Comparison of ENCODE assay signal across 17 cellular contexts in the genomic region with DNA sequence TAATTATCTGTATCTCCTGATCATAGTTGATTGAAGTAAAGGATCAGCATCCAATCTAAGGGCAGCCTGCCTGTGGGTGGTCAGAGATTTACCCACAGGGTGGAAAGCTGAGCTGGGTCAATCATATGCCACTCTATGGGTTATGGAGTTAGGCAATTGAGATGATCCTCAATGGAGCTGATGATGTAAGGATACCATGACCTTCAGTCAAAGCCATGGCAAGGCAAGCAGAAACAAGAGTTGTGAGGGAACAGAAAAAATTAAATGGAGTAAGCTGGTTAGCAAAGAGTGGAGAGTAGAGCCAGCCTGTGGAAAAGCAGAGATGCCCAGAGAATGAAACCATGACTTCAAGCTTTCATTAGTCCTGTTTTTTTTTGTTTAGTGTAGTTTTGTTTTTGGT. TPM values are rescaled to one million over a fixed set of nuclear protein-coding genes. Genes with fewer than 3 reads are reported as not detected.
DNase-seq lines count a peak whose midpoint lies in the region; ATAC-seq, FAIRE-seq and TF ChIP-seq lines count a peak whose summit lies in the region.
"Had no signal": no experiment of that assay in that cellular context is flagged by ENCODE, and none has a peak within 500 bp of the region (broad histone marks: within the 10 kb centered on the region; RNA-seq: fewer than 3 reads in every experiment).

No MANE protein-coding gene starts in this region.

- H3K27ac Mint-ChIP-seq in activated CD4-positive, alpha-beta memory T cell treated with anti-CD3 and anti-CD28 coated beads for 36 hours, result no peak overlapping the region
- H3K27ac Mint-ChIP-seq: CD4-positive, CD25-positive, alpha-beta regulatory T cell had no signal

- H3K4me2 ChIP-seq in BLaER1 treated with 17β-estradiol and CSF1 and Interleukin-3, amounts not matched to agents 10 nM and 100 nM, result peak overlapping the region; percentile 50 to 81 (median 64)
- H3K4me2 ChIP-seq in Loucy (ENCODE audit: low read depth, low read length, poor library complexity, severe bottlenecking) (peak overlapping the region; percentile 56), HepG2 (ENCODE audit: low read depth, low read length) (no peak overlapping the region)

- H3K36me3 ChIP-seq in BLaER1 treated with 17β-estradiol and CSF1 and Interleukin-3, amounts not matched to agents 10 nM and 100 nM, result peaks cover 0 to 18% (median 9%) of the 10 kb centered on the region in 11 experiments; a peak in 7 of 22 replicates
- H3K36me3 ChIP-seq in Loucy (ENCODE audit: insufficient read depth, low read length) (no peaks in the 10 kb centered on the region), HepG2 (replicated peaks in 1 of 2; ENCODE audit: control insufficient read depth in 1 of 2, insufficient read depth in 2 of 2, low read length in 2 of 2) (no peaks in the 10 kb centered on the region)
- H3K36me3 ChIP-seq: HAP-1, SJCRH30 had no signal

- H3K4me1 ChIP-seq in BLaER1 treated with 17β-estradiol and CSF1 and Interleukin-3, amounts not matched to agents 10 nM and 100 nM, result peaks cover 35 to 40% (median 38%) of the 10 kb centered on the region in 10 experiments
- H3K4me1 ChIP-seq in Loucy (ENCODE audit: insufficient read depth, low read length, poor library complexity, severe bottlenecking), result peaks cover 24% of the 10 kb centered on the region
- H3K4me1 ChIP-seq in HepG2 (ENCODE audit: insufficient read depth, low read length), result no peaks in the 10 kb centered on the region
- H3K4me1 ChIP-seq: Caco-2, HAP-1, SJCRH30 had no signal

- H3K79me2 ChIP-seq in Loucy (ENCODE audit: insufficient read depth, low read length) (no peaks in the 10 kb centered on the region), HepG2 (ENCODE audit: insufficient read depth, low read length) (no peaks in the 10 kb centered on the region)

- H2AFZ ChIP-seq in Loucy (ENCODE audit: low read length), result no peak overlapping the region
- H2AFZ ChIP-seq in HepG2 (ENCODE audit: low read length), result no peak overlapping the region

- no peak overlapping the region for H3K4me3 ChIP-seq in BLaER1 treated with 17β-estradiol and CSF1 and Interleukin-3, amounts not matched to agents 10 nM and 100 nM
- no peak overlapping the region for H3K4me3 ChIP-seq in Loucy (ENCODE audit: low read length, poor library complexity, severe bottlenecking)
- H3K4me3 ChIP-seq in epithelial cell of esophagus (ENCODE audit: low read length), result no peak overlapping the region
- H3K4me3 ChIP-seq in HepG2 (replicated peaks in 1 of 3; ENCODE audit: insufficient read depth in 1 of 3, low read depth in 2 of 3, low read length in 3 of 3), result no peak overlapping the region
- H3K4me3 ChIP-seq: HAP-1, SJCRH30 had no signal

- in situ Hi-C loops in HepG2 (cut with HindIII; ENCODE audit: extremely low pct_ligation_motif_present, low pct_unique_long_range_greater_than_20kb), result no loop called here

- no peaks in the 10 kb centered on the region for H4K20me1 ChIP-seq in BLaER1 treated with 17β-estradiol and CSF1 and Interleukin-3, amounts not matched to agents 10 nM and 100 nM
- no peaks in the 10 kb centered on the region for H4K20me1 ChIP-seq in Loucy (ENCODE audit: insufficient read depth, low read length, poor library complexity, severe bottlenecking)
- H4K20me1 ChIP-seq in HepG2 (ENCODE audit: insufficient read depth, low read length), result no peaks in the 10 kb centered on the region

- 0 out of 2 replicates have a peak, but pooled peaks cover 10% of the 10 kb centered on the region for H3F3A ChIP-seq in Loucy (ENCODE audit: low read depth)

- peaks cover 18% of the 10 kb centered on the region for H3K9me3 Mint-ChIP-seq in activated CD4-positive, alpha-beta memory T cell treated with anti-CD3 and anti-CD28 coated beads for 36 hours

- TF ChIP-seq POLR2A in HepG2 (IDR thresholded peaks at IDR 0.05; ENCODE audit: insufficient read depth in 1 of 2, low read depth in 2 of 2, low read length in 2 of 2), result no peak

- peaks cover 24% of the 10 kb centered on the region for H3K4me1 Mint-ChIP-seq in activated CD4-positive, alpha-beta memory T cell treated with anti-CD3 and anti-CD28 coated beads for 36 hours (ENCODE audit: low read depth)

- TF ChIP-seq EP300 in HepG2 (IDR thresholded peaks at IDR 0.05; ENCODE audit: low read depth in 2 of 2, low read length in 2 of 2) (no peak), HepG2 (CRISPR knock-in tag; IDR thresholded peaks at IDR 0.05; ENCODE audit: borderline replicate concordance) (no peak)

- no peaks in the 10 kb centered on the region for H3K27me3 ChIP-seq in BLaER1 treated with 17β-estradiol and CSF1 and Interleukin-3, amounts not matched to agents 10 nM and 100 nM
- H3K27me3 ChIP-seq in Loucy (ENCODE audit: insufficient read depth, low read length, poor library complexity, severe bottlenecking) (no peaks in the 10 kb centered on the region), HepG2 (ENCODE audit: control insufficient read depth in 1 of 2, insufficient read depth in 2 of 2, low read length in 2 of 2) (no peaks in the 10 kb centered on the region)
- H3K27me3 ChIP-seq: SJCRH30 had no signal

- CTCF ChIA-PET in HepG2 (lab: Yijun Ruan, JAX; ENCODE audit: low intra/inter-chr PET ratio, low total read pairs), result no interaction called here
- CTCF ChIA-PET in activated CD4-positive, alpha-beta memory T cell treated with anti-CD3 and anti-CD28 coated beads for 36 hours (lab: Charles Lee), result interaction anchor here (0.8 to 1.3 kb wide), 2 partner anchors 13 to 20 kb away, joined by 3 to 6 read pairs; no protein-coding TSS in a partner anchor

- BruUV-seq in HepG2 (replicated peaks; lab: Mats Ljungman, UMichigan), result no TSS peak

- H3K9me3 ChIP-seq in BLaER1 treated with 17β-estradiol and CSF1 and Interleukin-3, amounts not matched to agents 10 nM and 100 nM (replicated peaks in 1 of 11), result peaks cover 28 to 39% (median 37%) of the 10 kb centered on the region in 11 experiments
- H3K9me3 ChIP-seq in Loucy (ENCODE audit: insufficient read depth, low read depth, low read length) (peaks cover 10% of the 10 kb centered on the region), HepG2 (ENCODE audit: low read length) (peaks cover 7% of the 10 kb centered on the region; the same call in 1 of the 2 replicates)
- H3K9me3 ChIP-seq: SJCRH30 had no signal

- TF ChIP-seq CTCF in Loucy (conservative IDR thresholded peaks at IDR 0.05; ENCODE audit: low read length) (no peak), epithelial cell of esophagus (IDR thresholded peaks at IDR 0.05; ENCODE audit: insufficient read depth, low read depth, low read length, missing control alignments) (no peak), HepG2 (CRISPR knock-in tag; IDR thresholded peaks at IDR 0.05) (no peak)

- DNase-seq in epithelial cell of esophagus (ENCODE audit: low read depth) (peak; percentile 51), HepG2 (ENCODE audit: low spot score) (no peak), A172 (ENCODE audit: low spot score) (no peak), KG1 (lab: John Stamatoyannopoulos, UW) (no peak)
- DNase-seq in activated CD4-positive, alpha-beta memory T cell treated with anti-CD3 and anti-CD28 coated beads for 36 hours, result no peak
- DNase-seq: AML-193; Caco-2; CD4-positive, CD25-positive, alpha-beta regulatory T cell; MV-4-11; NCI-H1417; NCI-H187 treated with DMSO at 0.1 percent for 48 hours; NCI-H446; NCI-H69; SJCRH30 had no signal

- H3K27me3 Mint-ChIP-seq in activated CD4-positive, alpha-beta memory T cell treated with anti-CD3 and anti-CD28 coated beads for 36 hours, result no peaks in the 10 kb centered on the region
- H3K27me3 Mint-ChIP-seq: CD4-positive, CD25-positive, alpha-beta regulatory T cell had no signal

- H3K9ac ChIP-seq in BLaER1 treated with 17β-estradiol and CSF1 and Interleukin-3, amounts not matched to agents 10 nM and 100 nM, result peak overlapping the region in 7 of 11 experiments; percentile 2 to 49 (median 19); a peak in 6 of 22 replicates
- peak overlapping the region; percentile 26 for H3K9ac ChIP-seq in Loucy (ENCODE audit: low read depth, low read length, poor library complexity, severe bottlenecking)
- H3K9ac ChIP-seq in HepG2 (ENCODE audit: insufficient read depth, low read depth, low read length), result no peak overlapping the region

- intact Hi-C loops in HepG2 (cut with micrococcal nuclease; ENCODE audit: unreplicated experiment), result no loop called here
- intact Hi-C loops in activated CD4-positive, alpha-beta memory T cell treated with anti-CD3 and anti-CD28 coated beads for 36 hours (cut with micrococcal nuclease), result no loop called here

- H3K27ac ChIP-seq in BLaER1 treated with 17β-estradiol and CSF1 and Interleukin-3, amounts not matched to agents 10 nM and 100 nM, result peak overlapping the region; percentile 2 to 66 (median 39); a peak in 18 of 22 replicates
- H3K27ac ChIP-seq in HepG2 (ENCODE audit: extremely low read length, insufficient read depth, low read length), result no peak overlapping the region
- H3K27ac ChIP-seq: SJCRH30 had no signal

- FAIRE-seq in HepG2 (lab: Jason Lieb, UNC), result no peak

- POLR2A ChIA-PET in HepG2 (lab: Yijun Ruan, JAX), result no interaction called here
- POLR2A ChIA-PET in activated CD4-positive, alpha-beta memory T cell treated with anti-CD3 and anti-CD28 coated beads for 36 hours (lab: Charles Lee), result interaction anchor here (0.6 kb wide), 1 partner anchor 182 kb away, joined by 3 read pairs; no protein-coding TSS in a partner anchor

- no peak overlapping the region for H3K4me3 Mint-ChIP-seq in activated CD4-positive, alpha-beta memory T cell treated with anti-CD3 and anti-CD28 coated beads for 36 hours

- peaks cover 4% of the 10 kb centered on the region for H3K36me3 Mint-ChIP-seq in activated CD4-positive, alpha-beta memory T cell treated with anti-CD3 and anti-CD28 coated beads for 36 hours
- H3K36me3 Mint-ChIP-seq: CD4-positive, CD25-positive, alpha-beta regulatory T cell had no signal

- H3K9me2 ChIP-seq in Loucy (replicated peaks; ENCODE audit: low read depth, low read length), result no peaks in the 10 kb centered on the region

- TF ChIP-seq RAD21 in HepG2 (CRISPR knock-in tag; IDR thresholded peaks at IDR 0.05), result no peak

- ATAC-seq in HepG2, result no peak

RNA-seq across cellular contexts. Expression of gene IQGAP1, which starts 5.7 kb away (rescaled TPM):
- total RNA-seq in HepG2 (2016; rRNA removed; fragmentation: Illumina TruSeq; extraction: Trizol), result 25.9 and 37.9 TPM in 2 replicates
- total RNA-seq in HepG2 (2016; cell fraction: cytosol; rRNA removed; fragmentation: Illumina TruSeq; extraction: Trizol; ENCODE audit: low read depth), result 7.0 and 10.3 TPM in 2 replicates
- 24.2 and 39.8 TPM in 2 replicates for total RNA-seq in HepG2 (2016; cell fraction: insoluble cytoplasmic fraction; rRNA removed; fragmentation: Illumina TruSeq; extraction: Trizol)
- 4.9 and 6.0 TPM in 2 replicates for total RNA-seq in HepG2 (2016; cell fraction: membrane; rRNA removed; fragmentation: Illumina TruSeq; extraction: Trizol)
- total RNA-seq in HepG2 (2016; cell fraction: nucleus; rRNA removed; fragmentation: Illumina TruSeq; extraction: Trizol), result 45.8 and 61.3 TPM in 2 replicates
- 22.5 and 29.5 TPM in 2 replicates for polyA plus RNA-seq in HepG2 (2011; rRNA removed)
- 6.9 and 8.8 TPM in 2 replicates for polyA plus RNA-seq in HepG2 (2011; cell fraction: cytosol; rRNA removed)
- polyA plus RNA-seq in HepG2 (2011; cell fraction: nucleus; rRNA removed), result 43.0 and 44.1 TPM in 2 replicates
- polyA plus RNA-seq in HepG2 (2012), result 19.9 and 21.7 TPM in 2 replicates
- polyA plus RNA-seq in HepG2 (2016; cell fraction: cytosol; fragmentation: Illumina TruSeq; extraction: Trizol; ENCODE audit: low read depth), result 0.76 and 1.4 TPM in 2 replicates
- polyA plus RNA-seq in HepG2 (2016; cell fraction: insoluble cytoplasmic fraction; fragmentation: Illumina TruSeq; extraction: Trizol; ENCODE audit: low read depth), result 26.8 and 29.0 TPM in 2 replicates
- polyA plus RNA-seq in HepG2 (2016; cell fraction: membrane; fragmentation: Illumina TruSeq; extraction: Trizol; ENCODE audit: low read depth), result 2.5 and 4.1 TPM in 2 replicates
- polyA plus RNA-seq in HepG2 (2016; cell fraction: nucleus; fragmentation: Illumina TruSeq; extraction: Trizol; ENCODE audit: insufficient read depth, low read depth), result 58.6 and 63.1 TPM in 2 replicates
- polyA minus RNA-seq in HepG2 (2011; rRNA and poly(A)+ RNA removed; ENCODE audit: low replicate concordance), result 43.9 and 274 TPM in 2 replicates
- polyA minus RNA-seq in HepG2 (2011; cell fraction: cytosol; rRNA and poly(A)+ RNA removed), result 20.6 and 26.9 TPM in 2 replicates
- polyA minus RNA-seq in HepG2 (2011; cell fraction: nucleus; rRNA and poly(A)+ RNA removed), result 216 and 230 TPM in 2 replicates
- total RNA-seq in activated CD4-positive, alpha-beta memory T cell treated with anti-CD3 and anti-CD28 coated beads for 36 hours, result 100 to 1,000 TPM; 186 to 207 TPM
- 211 and 213 TPM in 2 replicates for total RNA-seq in A172 (2014; rRNA removed; shearing (Covaris generic))

RNA-seq across cellular contexts. Expression of gene ZNF774, which starts 30.2 kb away (rescaled TPM):
- 0.98 and 1.4 TPM in 2 replicates for total RNA-seq in HepG2 (2016; rRNA removed; fragmentation: Illumina TruSeq; extraction: Trizol)
- total RNA-seq in HepG2 (2016; cell fraction: cytosol; rRNA removed; fragmentation: Illumina TruSeq; extraction: Trizol; ENCODE audit: low read depth), result 0.09 and 1.2 TPM in 2 replicates
- 0.89 and 1.7 TPM in 2 replicates for total RNA-seq in HepG2 (2016; cell fraction: insoluble cytoplasmic fraction; rRNA removed; fragmentation: Illumina TruSeq; extraction: Trizol)
- 0.69 and 1.3 TPM in 2 replicates for total RNA-seq in HepG2 (2016; cell fraction: membrane; rRNA removed; fragmentation: Illumina TruSeq; extraction: Trizol)
- total RNA-seq in HepG2 (2016; cell fraction: nucleus; rRNA removed; fragmentation: Illumina TruSeq; extraction: Trizol), result 0.78 and 1.6 TPM in 2 replicates
- 0.59 and 0.61 TPM in 2 replicates for polyA plus RNA-seq in HepG2 (2011; rRNA removed)
- polyA plus RNA-seq in HepG2 (2011; cell fraction: cytosol; rRNA removed), result 0.31 and 0.60 TPM in 2 replicates
- 0.40 and 0.78 TPM in 2 replicates for polyA plus RNA-seq in HepG2 (2011; cell fraction: nucleus; rRNA removed)
- 0.52 and 0.92 TPM in 2 replicates for polyA plus RNA-seq in HepG2 (2012)
- 1.0 and 1.1 TPM in 2 replicates for polyA plus RNA-seq in HepG2 (2016; cell fraction: cytosol; fragmentation: Illumina TruSeq; extraction: Trizol; ENCODE audit: low read depth)
- polyA plus RNA-seq in HepG2 (2016; cell fraction: insoluble cytoplasmic fraction; fragmentation: Illumina TruSeq; extraction: Trizol; ENCODE audit: low read depth), result 0.79 and 1.3 TPM in 2 replicates
- 0.52 and 0.56 TPM in 2 replicates for polyA plus RNA-seq in HepG2 (2016; cell fraction: membrane; fragmentation: Illumina TruSeq; extraction: Trizol; ENCODE audit: low read depth)
- polyA plus RNA-seq in HepG2 (2016; cell fraction: nucleus; fragmentation: Illumina TruSeq; extraction: Trizol; ENCODE audit: insufficient read depth, low read depth), result 1.7 and 3.0 TPM in 2 replicates
- polyA minus RNA-seq in HepG2 (2011; rRNA and poly(A)+ RNA removed; ENCODE audit: low replicate concordance), result 0.54 and 2.1 TPM in 2 replicates
- polyA minus RNA-seq in HepG2 (2011; cell fraction: cytosol; rRNA and poly(A)+ RNA removed), result 0.18 and 0.59 TPM in 2 replicates
- polyA minus RNA-seq in HepG2 (2011; cell fraction: nucleus; rRNA and poly(A)+ RNA removed), result 1.9 and 5.0 TPM in 2 replicates
- 1 to 10 TPM in 1 of 2 experiments, under 1 TPM in 1; 0.68 to 1.1 TPM for total RNA-seq in activated CD4-positive, alpha-beta memory T cell treated with anti-CD3 and anti-CD28 coated beads for 36 hours
- 1.8 and 8.3 TPM in 2 replicates for total RNA-seq in A172 (2014; rRNA removed; shearing (Covaris generic))
- total RNA-seq: CD4-positive, CD25-positive, alpha-beta regulatory T cell had no signal
- polyA plus RNA-seq: CD4-positive, CD25-positive, alpha-beta regulatory T cell had no signal
